In genomic region chr6:57085441-57085840, GRCh38 we compare ENCODE assay signal across 25 cellular contexts.
"Had no signal": no experiment of that assay in that cellular context is flagged by ENCODE, and none has a peak within 500 bp of the region (broad histone marks: within the 10 kb centered on the region; RNA-seq: fewer than 3 reads in every experiment).

No MANE protein-coding gene starts in this region.

- H3K27ac Mint-ChIP-seq: mesothelial cell of epicardium; natural killer cell; nephron progenitor cell; progenitor cell of endocrine pancreas; stimulated activated naive B cell treated with anti-CD40 and anti-IgM and Interleukin-4, amounts not matched to agents 10 μg/mL and 1 μg/mL and 100 μg/mL, for 72 hours had no signal

- H3K4me3 Mint-ChIP-seq: mesothelial cell of epicardium; naive B cell; natural killer cell; nephron progenitor cell; stimulated activated naive B cell treated with anti-CD40 and anti-IgM and Interleukin-4, amounts not matched to agents 10 μg/mL and 1 μg/mL and 100 μg/mL, for 72 hours had no signal

- H3K4me2 ChIP-seq: smooth muscle cell had no signal

- H3K36me3 Mint-ChIP-seq: naive B cell, natural killer cell had no signal

- DNase-seq: islet precursor cell; left ventricle myocardium inferior; mesendoderm; naive B cell; natural killer cell; nephron progenitor cell; ovary; right lobe of liver; stimulated activated CD4-positive, alpha-beta T cell treated with anti-CD3 and anti-CD28 coated beads, Interleukin-1b, Interleukin-23, amount 100 ng/mL, for 48 hours; stimulated activated CD4-positive, alpha-beta T cell treated with anti-CD3 and anti-CD28 coated beads, Interleukin-2, amount 100 ng/mL, for 48 hours; stimulated activated CD4-positive, alpha-beta T cell treated with anti-CD3 and anti-CD28 coated beads, Interleukin-4, amount 100 ng/mL, for 4 hours; stimulated activated CD8-positive, alpha-beta memory T cell treated with anti-CD3 and anti-CD28 coated beads, Interleukin-4, amount 100 ng/mL, for 48 hours; stimulated activated naive B cell treated with anti-CD40 and anti-IgM and Interleukin-4, amounts not matched to agents 10 μg/mL and 1 μg/mL and 100 μg/mL, for 72 hours; stimulated activated naive CD8-positive, alpha-beta T cell treated with anti-CD3 and anti-CD28 coated beads, Interleukin-15, Interleukin-2, amounts not matched to agents 100 U/mL and 50 U/mL, for 24 hours; stomach; testis; thyroid gland; transverse colon; upper lobe of left lung had no signal

- H3K9me3 ChIP-seq: ovary, right atrium auricular region, right lobe of liver, stomach, testis, thyroid gland, transverse colon, upper lobe of left lung, vagina had no signal

- H3K27ac ChIP-seq: left ventricle myocardium inferior, ovary, right atrium auricular region, right lobe of liver, stomach, testis, thyroid gland, transverse colon, upper lobe of left lung, vagina had no signal

- H3K4me1 ChIP-seq: testis had no signal

- H3K4me3 ChIP-seq: left ventricle myocardium inferior, lung, ovary, right atrium auricular region, right lobe of liver, smooth muscle cell, stomach, testis, thyroid gland, transverse colon, upper lobe of left lung, vagina had no signal

- H3K27me3 Mint-ChIP-seq: naive B cell; progenitor cell of endocrine pancreas; stimulated activated naive B cell treated with anti-CD40 and anti-IgM and Interleukin-4, amounts not matched to agents 10 μg/mL and 1 μg/mL and 100 μg/mL, for 72 hours had no signal

- H3K27me3 ChIP-seq: ovary, right atrium auricular region, right lobe of liver, stomach, testis, thyroid gland, transverse colon, upper lobe of left lung, vagina had no signal

- H3K36me3 ChIP-seq: left ventricle myocardium inferior, ovary, right atrium auricular region, right lobe of liver, stomach, thyroid gland, transverse colon, upper lobe of left lung, vagina had no signal

- ATAC-seq: natural killer cell; right lobe of liver; stimulated activated naive B cell treated with anti-CD40 and anti-IgM and Interleukin-4, amounts not matched to agents 10 μg/mL and 1 μg/mL and 100 μg/mL, for 72 hours; stimulated activated naive CD8-positive, alpha-beta T cell treated with anti-CD3 and anti-CD28 coated beads, Interleukin-15, Interleukin-2, amounts not matched to agents 100 U/mL and 50 U/mL, for 24 hours had no signal

- H3K9me3 Mint-ChIP-seq: natural killer cell; stimulated activated naive B cell treated with anti-CD40 and anti-IgM and Interleukin-4, amounts not matched to agents 10 μg/mL and 1 μg/mL and 100 μg/mL, for 72 hours had no signal
